ENCODE assay signal across 20 cellular contexts in the genomic region with DNA sequence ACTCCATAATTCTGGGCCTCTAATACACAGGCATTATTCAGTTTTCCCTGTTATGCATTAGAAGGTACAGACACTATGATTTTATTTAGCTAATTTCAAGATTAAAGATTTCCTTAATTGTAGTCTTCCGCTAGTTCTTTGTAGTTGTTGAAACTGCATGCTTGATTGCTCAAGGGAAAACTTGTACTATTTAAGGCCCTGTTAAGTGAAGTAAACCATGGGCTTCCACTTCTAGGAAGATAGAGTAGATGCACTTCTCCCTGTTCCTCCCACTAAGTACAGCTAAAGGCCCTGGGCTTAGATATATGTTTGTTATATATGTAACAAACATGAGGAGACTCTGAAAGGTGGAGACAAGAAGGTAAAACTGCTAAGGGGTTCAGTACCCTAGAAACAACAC.
DNase-seq lines count a peak whose midpoint lies in the region; ATAC-seq and TF ChIP-seq lines count a peak whose summit lies in the region.
"Had no signal": no experiment of that assay in that cellular context is flagged by ENCODE, and none has a peak within 500 bp of the region (broad histone marks: within the 10 kb centered on the region; RNA-seq: fewer than 3 reads in every experiment).

No MANE protein-coding gene starts in this region.

- H3K4me3 ChIP-seq in OCI-LY7 (ENCODE audit: low read depth, low read length, poor library complexity, severe bottlenecking) (no peak overlapping the region), smooth muscle cell (no peak overlapping the region), GM23338 (no peak overlapping the region)
- H3K4me3 ChIP-seq: SJCRH30 had no signal

- no peaks in the 10 kb centered on the region for H3K9me3 Mint-ChIP-seq in activated T-cell treated with anti-CD3 and anti-CD28 coated beads, Interleukin-2, amount 50 U/mL, for 72 hours
- H3K9me3 Mint-ChIP-seq in activated T-cell treated with anti-CD3 and anti-CD28 coated beads, Interleukin-2, amount 50 U/mL, for 4 hours: no peaks in the 10 kb centered on the region
- H3K9me3 Mint-ChIP-seq in GM23338: no peaks in the 10 kb centered on the region
- H3K9me3 Mint-ChIP-seq: HFFc6 had no signal

- H3K36me3 ChIP-seq in OCI-LY7 (ENCODE audit: insufficient read depth, low read length) (no peaks in the 10 kb centered on the region), smooth muscle cell (ENCODE audit: low read depth) (no peaks in the 10 kb centered on the region), GM23338 (ENCODE audit: insufficient read depth) (no peaks in the 10 kb centered on the region)
- H3K36me3 ChIP-seq: SJCRH30 had no signal

- DNase-seq in activated T-cell treated with anti-CD3 and anti-CD28 coated beads, Interleukin-2, amount 50 U/mL, for 72 hours: no peak
- no peak for DNase-seq in activated T-cell treated with anti-CD3 and anti-CD28 coated beads, Interleukin-2, amount 50 U/mL, for 4 hours
- DNase-seq in OCI-LY7 (ENCODE audit: low spot score) (peak; percentile 54), smooth muscle cell (lab: John Stamatoyannopoulos, UW; ENCODE audit: unreplicated experiment) (no peak), GM23338 (ENCODE audit: low spot score) (no peak)
- DNase-seq in activated CD8-positive, alpha-beta memory T cell treated with anti-CD3 and anti-CD28 coated beads, Interleukin-2, amount 50 U/mL, for 4 hours: no peak
- DNase-seq: COR-L47, DMS153, HFFc6, NCI-H1436 treated with DMSO at 0.1 percent for 48 hours, NCI-H345, NCI-H526 treated with DMSO at 0.1 percent for 48 hours, OCI-M1, SJCRH30, SW 1271 had no signal

- 90% methylated on average over 1 of the region's 1 CpG for WGBS in smooth muscle cell (ENCODE audit: low lambda C conversion rate)

- H3K4me1 Mint-ChIP-seq in activated T-cell treated with anti-CD3 and anti-CD28 coated beads, Interleukin-2, amount 50 U/mL, for 72 hours (ENCODE audit: low read depth): no peaks in the 10 kb centered on the region
- peaks cover 3% of the 10 kb centered on the region for H3K4me1 Mint-ChIP-seq in activated T-cell treated with anti-CD3 and anti-CD28 coated beads, Interleukin-2, amount 50 U/mL, for 4 hours (ENCODE audit: low read depth)
- peaks cover 3% of the 10 kb centered on the region; the same call in 2 of the 3 replicates for H3K4me1 Mint-ChIP-seq in GM23338
- H3K4me1 Mint-ChIP-seq: CD14-positive monocyte had no signal

- TF ChIP-seq CTCF in OCI-LY7 (conservative IDR thresholded peaks at IDR 0.05; ENCODE audit: low read length) (no peak), smooth muscle cell (IDR thresholded peaks at IDR 0.05; ENCODE audit: borderline replicate concordance, insufficient read depth, poor library complexity, severe bottlenecking) (no peak), GM23338 (conservative IDR thresholded peaks at IDR 0.05; ENCODE audit: low read depth in 2 of 2) (no peak)

- H3K4me2 ChIP-seq in OCI-LY7 (ENCODE audit: low read length) (peak overlapping the region; percentile 40), smooth muscle cell (no peak overlapping the region), GM23338 (no peak overlapping the region)

- H3K4me1 ChIP-seq in OCI-LY7 (ENCODE audit: insufficient read depth, low read length, poor library complexity, severe bottlenecking) (peaks cover 13% of the 10 kb centered on the region), smooth muscle cell (ENCODE audit: low read depth) (no peaks in the 10 kb centered on the region), GM23338 (ENCODE audit: insufficient read depth) (0 out of 2 replicates have a peak, but pooled peaks cover 3% of the 10 kb centered on the region)
- H3K4me1 ChIP-seq: SJCRH30 had no signal

- no peaks in the 10 kb centered on the region for H3K27me3 Mint-ChIP-seq in activated T-cell treated with anti-CD3 and anti-CD28 coated beads, Interleukin-2, amount 50 U/mL, for 72 hours (ENCODE audit: low read depth)
- H3K27me3 Mint-ChIP-seq in activated T-cell treated with anti-CD3 and anti-CD28 coated beads, Interleukin-2, amount 50 U/mL, for 4 hours (ENCODE audit: low read depth): no peaks in the 10 kb centered on the region
- no peaks in the 10 kb centered on the region for H3K27me3 Mint-ChIP-seq in GM23338 (ENCODE audit: insufficient read depth, low read depth, poor library complexity)

- H3K27ac ChIP-seq in OCI-LY7 (ENCODE audit: low read depth, low read length, poor library complexity, severe bottlenecking) (no peak overlapping the region), smooth muscle cell (ENCODE audit: low read depth) (no peak overlapping the region), GM23338 (ENCODE audit: low read depth) (no peak overlapping the region)
- H3K27ac ChIP-seq: RWPE1, SJCRH30 had no signal

- H3K9me3 ChIP-seq in OCI-LY7 (ENCODE audit: low read length) (no peaks in the 10 kb centered on the region), smooth muscle cell (replicated peaks; ENCODE audit: low read depth) (no peaks in the 10 kb centered on the region)
- H3K9me3 ChIP-seq: SJCRH30 had no signal

- POLR2A ChIA-PET in OCI-LY7 (lab: Charles Lee): interaction anchor here (0.6 to 1.2 kb wide), 8 partner anchors 9 to 1264 kb away, joined by 3 to 6 read pairs (median 4); no protein-coding TSS in a partner anchor

- no peak for ATAC-seq in activated T-cell treated with anti-CD3 and anti-CD28 coated beads, Interleukin-2, amount 50 U/mL, for 72 hours (replicated peaks in 1 of 2)
- no peak for ATAC-seq in activated T-cell treated with anti-CD3 and anti-CD28 coated beads, Interleukin-2, amount 50 U/mL, for 4 hours
- ATAC-seq in HG02678 (IDR thresholded peaks at IDR 0.05; ENCODE audit: unreplicated experiment) (peak; percentile 51), GM21723 (IDR thresholded peaks at IDR 0.05; ENCODE audit: unreplicated experiment) (no peak), GM23338 (no peak)

- no peaks in the 10 kb centered on the region for H3K79me2 ChIP-seq in OCI-LY7 (ENCODE audit: insufficient read depth, low read depth, low read length)
- H3K79me2 ChIP-seq in smooth muscle cell (ENCODE audit: low read depth): no peaks in the 10 kb centered on the region
- H3K79me2 ChIP-seq in GM23338 (replicated peaks; ENCODE audit: insufficient read depth): no peaks in the 10 kb centered on the region

- H3K4me3 Mint-ChIP-seq in activated T-cell treated with anti-CD3 and anti-CD28 coated beads, Interleukin-2, amount 50 U/mL, for 72 hours: no peak overlapping the region
- no peak overlapping the region for H3K4me3 Mint-ChIP-seq in activated T-cell treated with anti-CD3 and anti-CD28 coated beads, Interleukin-2, amount 50 U/mL, for 4 hours
- no peak overlapping the region for H3K4me3 Mint-ChIP-seq in GM23338
- H3K4me3 Mint-ChIP-seq: CD14-positive monocyte, HFFc6 had no signal

- peak overlapping the region; percentile 26 for H3K27ac Mint-ChIP-seq in activated T-cell treated with anti-CD3 and anti-CD28 coated beads, Interleukin-2, amount 50 U/mL, for 72 hours
- no peak overlapping the region for H3K27ac Mint-ChIP-seq in GM23338
- H3K27ac Mint-ChIP-seq: CD14-positive monocyte, HFFc6, IgD-negative memory B cell had no signal

- H3K36me3 Mint-ChIP-seq in activated T-cell treated with anti-CD3 and anti-CD28 coated beads, Interleukin-2, amount 50 U/mL, for 72 hours (ENCODE audit: insufficient read depth in 2 of 2): no peaks in the 10 kb centered on the region
- H3K36me3 Mint-ChIP-seq in activated T-cell treated with anti-CD3 and anti-CD28 coated beads, Interleukin-2, amount 50 U/mL, for 4 hours (ENCODE audit: insufficient read depth): no peaks in the 10 kb centered on the region
- no peaks in the 10 kb centered on the region for H3K36me3 Mint-ChIP-seq in GM23338 (ENCODE audit: low read depth)
- H3K36me3 Mint-ChIP-seq: CD14-positive monocyte had no signal

- intact Hi-C loops in OCI-LY7 (cut with micrococcal nuclease; ENCODE audit: unreplicated experiment): no loop called here

- no peak overlapping the region for H2AFZ ChIP-seq in OCI-LY7 (ENCODE audit: low read length)
- peak overlapping the region; percentile 34 for H2AFZ ChIP-seq in smooth muscle cell (ENCODE audit: low read depth)
- H2AFZ ChIP-seq in GM23338: no peak overlapping the region

- H3K9me2 ChIP-seq in OCI-LY7 (ENCODE audit: insufficient read depth, low read length) (no peaks in the 10 kb centered on the region), GM23338 (ENCODE audit: insufficient read depth) (no peaks in the 10 kb centered on the region)

- H3F3A ChIP-seq in smooth muscle cell (ENCODE audit: low read depth) (no peaks in the 10 kb centered on the region), GM23338 (replicated peaks; ENCODE audit: low read depth) (no peaks in the 10 kb centered on the region)

- no peak overlapping the region for H3K9ac ChIP-seq in smooth muscle cell (ENCODE audit: low read depth)

- H4K20me1 ChIP-seq in OCI-LY7 (ENCODE audit: insufficient read depth, low read length): no peaks in the 10 kb centered on the region
- H4K20me1 ChIP-seq in smooth muscle cell (ENCODE audit: low read depth): no peaks in the 10 kb centered on the region
- no peaks in the 10 kb centered on the region for H4K20me1 ChIP-seq in GM23338 (replicated peaks; ENCODE audit: insufficient read depth)

- BruUV-seq in OCI-LY7 (replicated peaks; lab: Mats Ljungman, UMichigan): no TSS peak

- H3K27me3 ChIP-seq in smooth muscle cell (ENCODE audit: low read depth): no peaks in the 10 kb centered on the region
- H3K27me3 ChIP-seq in GM23338 (ENCODE audit: insufficient read depth): no peaks in the 10 kb centered on the region
- H3K27me3 ChIP-seq: SJCRH30 had no signal

- CTCF ChIA-PET in OCI-LY7 (lab: Charles Lee; ENCODE audit: unreplicated experiment): no interaction called here

TF ChIP-seq in GM23338, 12 proteins besides CTCF, POLR2A, EP300 and RAD21 (continues in another document):
- TF ChIP-seq, protein P1, sequence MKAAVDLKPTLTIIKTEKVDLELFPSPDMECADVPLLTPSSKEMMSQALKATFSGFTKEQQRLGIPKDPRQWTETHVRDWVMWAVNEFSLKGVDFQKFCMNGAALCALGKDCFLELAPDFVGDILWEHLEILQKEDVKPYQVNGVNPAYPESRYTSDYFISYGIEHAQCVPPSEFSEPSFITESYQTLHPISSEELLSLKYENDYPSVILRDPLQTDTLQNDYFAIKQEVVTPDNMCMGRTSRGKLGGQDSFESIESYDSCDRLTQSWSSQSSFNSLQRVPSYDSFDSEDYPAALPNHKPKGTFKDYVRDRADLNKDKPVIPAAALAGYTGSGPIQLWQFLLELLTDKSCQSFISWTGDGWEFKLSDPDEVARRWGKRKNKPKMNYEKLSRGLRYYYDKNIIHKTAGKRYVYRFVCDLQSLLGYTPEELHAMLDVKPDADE (IDR thresholded peaks at IDR 0.05): no peak
- TF ChIP-seq ZNF331 (CRISPR knock-in tag; IDR thresholded peaks at IDR 0.05; ENCODE audit: low read depth) (no peak), CREB1 (CRISPR knock-in tag; IDR thresholded peaks at IDR 0.05; ENCODE audit: low read depth) (no peak), EZH2 (IDR thresholded peaks at IDR 0.05; ENCODE audit: low read depth, unreplicated experiment) (no peak), JUNB (IDR thresholded peaks at IDR 0.05; ENCODE audit: unreplicated experiment) (no peak), ZNF114 (CRISPR knock-in tag; IDR thresholded peaks at IDR 0.05) (no peak), POLR2AphosphoS5 (IDR thresholded peaks at IDR 0.05; ENCODE audit: low read depth) (no peak), STAT1 (IDR thresholded peaks at IDR 0.05; ENCODE audit: unreplicated experiment) (no peak)
